ENCODE assay signal across 1 cellular context in the genomic region with DNA sequence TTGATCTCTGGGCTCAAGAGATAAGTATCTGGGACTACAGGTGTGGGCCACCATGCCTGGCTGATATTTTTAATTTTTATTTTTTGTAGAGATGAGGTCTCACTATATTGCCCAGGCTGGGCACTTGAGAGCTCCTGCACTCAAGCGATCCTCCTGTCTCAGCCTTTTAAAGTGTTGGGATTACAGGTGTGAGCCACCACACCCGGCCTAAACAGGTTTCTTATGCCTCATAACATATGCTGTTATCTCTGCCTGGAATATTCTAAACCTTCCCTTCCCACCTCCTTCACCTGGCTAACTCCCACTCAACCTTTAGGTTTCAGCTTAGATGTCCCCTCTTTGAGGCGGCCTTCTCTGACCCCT.
TF ChIP-seq lines count a peak whose summit lies in the region.

No MANE protein-coding gene starts in this region.

TF ChIP-seq in H1, 55 proteins besides CTCF, POLR2A, EP300 and RAD21:
- TF ChIP-seq CREB1 (IDR thresholded peaks at IDR 0.05) (no peak), CTBP2 (IDR thresholded peaks at IDR 0.05; ENCODE audit: borderline replicate concordance, insufficient read depth, insufficient read length, low read length) (no peak), MAX (IDR thresholded peaks at IDR 0.05) (no peak), USF2 (IDR thresholded peaks at IDR 0.05; ENCODE audit: low read length) (no peak), SIN3A (conservative IDR thresholded peaks at IDR 0.05 in 1 of 2, IDR thresholded peaks at IDR 0.05 in 1 of 2; ENCODE audit: low read depth in 1 of 2, low read length in 2 of 2) (no peak), CHD2 (IDR thresholded peaks at IDR 0.05; ENCODE audit: low read length) (no peak), BACH1 (IDR thresholded peaks at IDR 0.05; ENCODE audit: low read length) (no peak), SIX5 (IDR thresholded peaks at IDR 0.05; ENCODE audit: low read depth, low read length) (no peak), SUZ12 (IDR thresholded peaks at IDR 0.05; ENCODE audit: low read length) (no peak), BCL11A (IDR thresholded peaks at IDR 0.05; ENCODE audit: low read depth in 2 of 2, low read length in 2 of 2) (no peak), POLR2AphosphoS5 (IDR thresholded peaks at IDR 0.05; ENCODE audit: low read depth, low read length) (no peak), CBX5 (IDR thresholded peaks at IDR 0.05; ENCODE audit: low read depth, low read length) (no peak), RNF2 (IDR thresholded peaks at IDR 0.05; ENCODE audit: borderline replicate concordance, low read depth, low read length, missing control alignments, poor library complexity, severe bottlenecking) (no peak), HDAC2 (IDR thresholded peaks at IDR 0.05; ENCODE audit: borderline replicate concordance in 1 of 2, low read depth in 2 of 2, low read length in 2 of 2) (no peak), CHD1 (IDR thresholded peaks at IDR 0.05; ENCODE audit: low read depth, low read length) (no peak), TBP (IDR thresholded peaks at IDR 0.05; ENCODE audit: low read depth, low read length) (no peak), JUND (IDR thresholded peaks at IDR 0.05; ENCODE audit: low read length) (no peak), SP4 (IDR thresholded peaks at IDR 0.05; ENCODE audit: low read length) (no peak), TCF12 (IDR thresholded peaks at IDR 0.05; ENCODE audit: low read depth, low read length) (no peak)
- TF ChIP-seq, protein P1, sequence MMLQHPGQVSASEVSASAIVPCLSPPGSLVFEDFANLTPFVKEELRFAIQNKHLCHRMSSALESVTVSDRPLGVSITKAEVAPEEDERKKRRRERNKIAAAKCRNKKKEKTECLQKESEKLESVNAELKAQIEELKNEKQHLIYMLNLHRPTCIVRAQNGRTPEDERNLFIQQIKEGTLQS (IDR thresholded peaks at IDR 0.05; ENCODE audit: insufficient read depth, low read depth, low read length), result no peak
